ENCODE assay signal across 7 cellular contexts in genomic region chr9:39663020-39663419, GRCh38.
DNase-seq lines count a peak whose midpoint lies in the region; ATAC-seq and TF ChIP-seq lines count a peak whose summit lies in the region.
"Not testable (repeated sequence)": the region's sequence is repeated elsewhere in the genome, so short reads cannot be mapped to it uniquely, and the experiment has no call there.

No MANE protein-coding gene starts in this region.

- TF ChIP-seq POLR2A in HCT116 (IDR thresholded peaks at IDR 0.05; ENCODE audit: borderline replicate concordance, extremely low read depth, insufficient read depth, insufficient read length), result not testable (repeated sequence)

- H3K9ac ChIP-seq in HCT116 (ENCODE audit: low read length), result not testable (repeated sequence)

- not testable (repeated sequence) for H3K27ac Mint-ChIP-seq in activated CD4-positive, alpha-beta T cell treated with anti-CD3 and anti-CD28 coated beads for 36 hours; stimulated activated effector memory CD8-positive, alpha-beta T cell treated with anti-CD3 and anti-CD28 coated beads, Interleukin-12 subunit alpha, Interleukin-12 subunit beta, amount 100 ng/mL, for 72 hours

- peak; percentile 39 for ATAC-seq in GM18861 (IDR thresholded peaks at IDR 0.05; ENCODE audit: unreplicated experiment)
- peak; percentile 34 for ATAC-seq in GM19463 (IDR thresholded peaks at IDR 0.05; ENCODE audit: unreplicated experiment)
- peak; percentile 94 for ATAC-seq in HCT116
- ATAC-seq in HG03521 (IDR thresholded peaks at IDR 0.05; ENCODE audit: unreplicated experiment), result peak; percentile 38
- ATAC-seq in activated CD4-positive, alpha-beta T cell treated with anti-CD3 and anti-CD28 coated beads for 36 hours, result peak; percentile 65
- peak; percentile 45 for ATAC-seq in Right ventricle myocardium superior (ENCODE audit: poor library complexity)
- ATAC-seq in stimulated activated effector memory CD8-positive, alpha-beta T cell treated with anti-CD3 and anti-CD28 coated beads, Interleukin-12 subunit alpha, Interleukin-12 subunit beta, amount 100 ng/mL, for 72 hours, result peak; percentile 49

- intact Hi-C loops in HCT116 (cut with micrococcal nuclease); activated CD4-positive, alpha-beta T cell treated with anti-CD3 and anti-CD28 coated beads for 36 hours (cut with DNase I, micrococcal nuclease); Right ventricle myocardium superior (cut with DNase I): not testable (repeated sequence)

- H3K36me3 ChIP-seq in HCT116 (ENCODE audit: control insufficient read depth in 1 of 2, insufficient read depth in 2 of 2, low read length in 2 of 2), result not testable (repeated sequence)

- not testable (repeated sequence) for BruUV-seq in HCT116 (replicated peaks; lab: Mats Ljungman, UMichigan)

- H3K9me3 ChIP-seq in HCT116 (ENCODE audit: control insufficient read depth in 1 of 2, insufficient read depth in 1 of 2, low read depth in 1 of 2, low read length in 2 of 2), result not testable (repeated sequence)

- H4K20me1 ChIP-seq in HCT116 (ENCODE audit: insufficient read depth), result not testable (repeated sequence)

- POLR2A ChIA-PET in HCT116 (lab: Charles Lee); activated CD4-positive, alpha-beta T cell treated with anti-CD3 and anti-CD28 coated beads for 36 hours (lab: Charles Lee): not testable (repeated sequence)

- not testable (repeated sequence) for H3K27me3 Mint-ChIP-seq in activated CD4-positive, alpha-beta T cell treated with anti-CD3 and anti-CD28 coated beads for 36 hours

- not testable (repeated sequence) for H3K79me2 ChIP-seq in HCT116 (ENCODE audit: insufficient read depth, low read length)

- DNase-seq in HCT116 (ENCODE audit: low read depth, low spot score); activated CD4-positive, alpha-beta T cell treated with anti-CD3 and anti-CD28 coated beads for 36 hours; Right ventricle myocardium superior; stimulated activated effector memory CD8-positive, alpha-beta T cell treated with anti-CD3 and anti-CD28 coated beads, Interleukin-12 subunit alpha, Interleukin-12 subunit beta, amount 100 ng/mL, for 72 hours (ENCODE audit: low spot score in 2 of 2): not testable (repeated sequence)

- not testable (repeated sequence) for H3K9me2 ChIP-seq in HCT116 (ENCODE audit: insufficient read depth)

- not testable (repeated sequence) for H2AFZ ChIP-seq in HCT116 (ENCODE audit: low read depth, low read length, poor library complexity, severe bottlenecking)

- not testable (repeated sequence) for H3K9me3 Mint-ChIP-seq in activated CD4-positive, alpha-beta T cell treated with anti-CD3 and anti-CD28 coated beads for 36 hours (ENCODE audit: low read depth); stimulated activated effector memory CD8-positive, alpha-beta T cell treated with anti-CD3 and anti-CD28 coated beads, Interleukin-12 subunit alpha, Interleukin-12 subunit beta, amount 100 ng/mL, for 72 hours

- H3K4me1 ChIP-seq in HCT116 (ENCODE audit: control insufficient read depth in 1 of 2, insufficient read depth in 2 of 2, low read length in 2 of 2), result not testable (repeated sequence)

- not testable (repeated sequence) for H3K4me3 Mint-ChIP-seq in activated CD4-positive, alpha-beta T cell treated with anti-CD3 and anti-CD28 coated beads for 36 hours; stimulated activated effector memory CD8-positive, alpha-beta T cell treated with anti-CD3 and anti-CD28 coated beads, Interleukin-12 subunit alpha, Interleukin-12 subunit beta, amount 100 ng/mL, for 72 hours

- TF ChIP-seq RAD21 in HCT116 (IDR thresholded peaks at IDR 0.05; ENCODE audit: low read depth), result not testable (repeated sequence)

- H3K27me3 ChIP-seq in HCT116 (ENCODE audit: insufficient read depth, low read length), result not testable (repeated sequence)

- H3K4me1 Mint-ChIP-seq in activated CD4-positive, alpha-beta T cell treated with anti-CD3 and anti-CD28 coated beads for 36 hours; stimulated activated effector memory CD8-positive, alpha-beta T cell treated with anti-CD3 and anti-CD28 coated beads, Interleukin-12 subunit alpha, Interleukin-12 subunit beta, amount 100 ng/mL, for 72 hours: not testable (repeated sequence)

- H3K4me3 ChIP-seq in HCT116 (replicated peaks in 1 of 2; ENCODE audit: low read depth in 1 of 2, low read length in 2 of 2), result not testable (repeated sequence)

- CTCF ChIA-PET in HCT116 (lab: Charles Lee); activated CD4-positive, alpha-beta T cell treated with anti-CD3 and anti-CD28 coated beads for 36 hours (lab: Charles Lee): not testable (repeated sequence)

- not testable (repeated sequence) for H3K4me2 ChIP-seq in HCT116 (ENCODE audit: low read length)

- not testable (repeated sequence) for H3K27ac ChIP-seq in HCT116 (ENCODE audit: low read depth, low read length)

- H3K36me3 Mint-ChIP-seq in activated CD4-positive, alpha-beta T cell treated with anti-CD3 and anti-CD28 coated beads for 36 hours (ENCODE audit: low read depth); stimulated activated effector memory CD8-positive, alpha-beta T cell treated with anti-CD3 and anti-CD28 coated beads, Interleukin-12 subunit alpha, Interleukin-12 subunit beta, amount 100 ng/mL, for 72 hours: not testable (repeated sequence)

- RAD21 ChIA-PET in HCT116 (lab: Charles Lee; ENCODE audit: low non-redundant PET in 1 of 2, low total read pairs in 2 of 2, uncharacterized antibody in 2 of 2, unreplicated experiment in 2 of 2), result not testable (repeated sequence)

- not testable (repeated sequence) for TF ChIP-seq CTCF in HCT116 (IDR thresholded peaks at IDR 0.05 in 2 of 3, conservative IDR thresholded peaks at IDR 0.05 in 1 of 3; ENCODE audit: borderline replicate concordance in 1 of 3, insufficient read depth in 1 of 3, low read depth in 2 of 3, low read length in 2 of 3)

Comparison
In these comparisons a context has a peak if more than half of its experiments do, and no peak if none do; other contexts are left out.
1. ATAC-seq: peak in every context shown above with its lines; median percentile 94 in HCT116; 65 in activated CD4-positive, alpha-beta T cell treated with anti-CD3 and anti-CD28 coated beads for 36 hours; 49 in stimulated activated effector memory CD8-positive, alpha-beta T cell treated with anti-CD3 and anti-CD28 coated beads, Interleukin-12 subunit alpha, Interleukin-12 subunit beta, amount 100 ng/mL, for 72 hours; 45 in Right ventricle myocardium superior; 39 in GM18861; 38 in HG03521; 34 in GM19463.